ENCODE assay signal across 18 cellular contexts in the genomic region with DNA sequence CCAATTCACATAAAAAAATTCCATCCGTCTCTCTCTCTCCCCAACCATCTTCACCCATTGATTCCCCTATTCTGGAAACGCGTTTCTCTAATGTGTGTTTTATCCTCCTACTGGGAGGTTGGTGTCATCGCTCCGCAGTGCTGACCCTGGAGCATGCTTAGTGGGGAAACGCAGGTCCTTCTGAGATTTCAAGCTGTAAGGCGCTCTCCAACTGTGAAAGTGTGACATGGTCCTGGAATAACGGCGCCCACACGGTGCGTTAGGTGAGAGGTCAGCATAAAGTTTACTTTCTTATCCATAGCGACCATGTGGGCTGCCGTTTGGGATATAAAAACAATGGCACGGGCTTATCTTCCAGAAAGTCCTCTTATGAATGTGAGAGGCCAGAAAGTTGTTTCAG.
A peak's percentile ranks its signal among the peaks of the same experiment; 100 is the strongest.
DNase-seq lines count a peak whose midpoint lies in the region; ATAC-seq and TF ChIP-seq lines count a peak whose summit lies in the region.
"Had no signal": no experiment of that assay in that cellular context is flagged by ENCODE, and none has a peak within 500 bp of the region (broad histone marks: within the 10 kb centered on the region; RNA-seq: fewer than 3 reads in every experiment).

No MANE protein-coding gene starts in this region.

- H3K79me1 ChIP-seq in H9 (ENCODE audit: insufficient read depth, low read depth, low read length, poor library complexity, severe bottlenecking), result no peaks in the 10 kb centered on the region

- no peak overlapping the region for H3K56ac ChIP-seq in H9 (ENCODE audit: insufficient read length, low read depth, low read length)

- H3K36me3 Mint-ChIP-seq in H9 (ENCODE audit: insufficient read depth in 1 of 3, low read depth in 3 of 3), result peaks cover 6 to 19% (median 12%) of the 10 kb centered on the region in 3 experiments

- H3K79me2 ChIP-seq in H9 (ENCODE audit: insufficient read depth, low read length), result no peaks in the 10 kb centered on the region

- H4K20me1 ChIP-seq in H9 (ENCODE audit: control insufficient read depth, insufficient read depth, insufficient read length), result no peaks in the 10 kb centered on the region

- no peak overlapping the region for H2BK5ac ChIP-seq in H9 (ENCODE audit: insufficient read length, low read length)

- no peaks in the 10 kb centered on the region for H3K27me3 Mint-ChIP-seq in H9 (ENCODE audit: low read depth)

- H3K4me2 ChIP-seq in H9 (ENCODE audit: insufficient read depth, insufficient read length, low read length), result no peak overlapping the region
- H3K4me2 ChIP-seq: A549 had no signal

- no peaks in the 10 kb centered on the region for H3K9me3 ChIP-seq in H9 (ENCODE audit: control insufficient read depth, low read depth, low read length)
- H3K9me3 ChIP-seq in sigmoid colon, result no peaks in the 10 kb centered on the region
- H3K9me3 ChIP-seq: A549, MG63 had no signal

- H3K27me3 ChIP-seq in H9 (ENCODE audit: insufficient read depth, low read length), result no peaks in the 10 kb centered on the region
- no peaks in the 10 kb centered on the region for H3K27me3 ChIP-seq in sigmoid colon
- H3K27me3 ChIP-seq: MG63 had no signal

- H4K5ac ChIP-seq in H9 (ENCODE audit: insufficient read length, low read depth, low read length), result no peak overlapping the region

- intact Hi-C loops in sigmoid colon (cut with DNase I), result no loop called here

- H3K23ac ChIP-seq in H9 (ENCODE audit: insufficient read length, low read depth, low read length), result no peak overlapping the region

- H2AK5ac ChIP-seq in H9 (ENCODE audit: insufficient read length, low read length), result no peak overlapping the region

- H3K4me1 ChIP-seq in H9 (ENCODE audit: insufficient read depth, low read length) (no peaks in the 10 kb centered on the region), sigmoid colon (no peaks in the 10 kb centered on the region)
- H3K4me1 ChIP-seq: A549 had no signal

- no peak overlapping the region for H3K18ac ChIP-seq in H9 (ENCODE audit: insufficient read length, low read depth, low read length)

- 100% methylated on average over 1 of the region's 14 CpGs for WGBS in H9 (ENCODE audit: extremely low coverage, insufficient read length, low lambda C conversion rate)
- 91 to 93% methylated on average over 14 of the region's 14 CpGs for WGBS in sigmoid colon, 2 donors

- peak overlapping the region in 2 of 3 experiments; percentile 1 to 83; a peak in 1 of 7 replicates for H3K27ac Mint-ChIP-seq in H9

- H3K14ac ChIP-seq in H9 (ENCODE audit: insufficient read depth, low read length), result no peak overlapping the region

- H3K9me3 Mint-ChIP-seq in H9, result no peaks in the 10 kb centered on the region; a peak in 1 of 5 replicates

- no peak for ATAC-seq in omental fat pad (ENCODE audit: low FRiP score)
- ATAC-seq: A549, GM12878 had no signal

- H3K4me1 Mint-ChIP-seq in H9, result peaks cover 8 to 10% of the 10 kb centered on the region in 2 experiments

- no peak for TF ChIP-seq EP300 in sigmoid colon (IDR thresholded peaks at IDR 0.05)

- no peak overlapping the region for H4K91ac ChIP-seq in H9 (ENCODE audit: insufficient read length, low read depth, low read length)

- H2BK20ac ChIP-seq in H9 (ENCODE audit: low read depth, low read length, poor library complexity, severe bottlenecking), result no peak overlapping the region

- DNase-seq in H9, result no peak
- peak in 1 of 2 donors; percentile 13 for DNase-seq in cardiac fibroblast (ENCODE audit: low read depth in 2 of 2)
- peak; percentile 14 for DNase-seq in fibroblast of peridontal ligament (ENCODE audit: extremely low read depth)
- DNase-seq in sigmoid colon, result no peak
- no peak for DNase-seq in NCI-H69 (lab: John Stamatoyannopoulos, UW)
- DNase-seq in omental fat pad (ENCODE audit: low spot score), result no peak
- no peak for DNase-seq in HCEC 1CT
- no peak for DNase-seq in NCI-H524 treated with DMSO at 0.1 percent for 48 hours (lab: John Stamatoyannopoulos, UW)
- DNase-seq: C1 segment of cervical spinal cord, GDM1, IMR-90, Karpas-422, MG63, NCI-H1092, NCI-H2081 treated with DMSO at 0.1 percent for 48 hours, NCI-H510A had no signal

- no peak overlapping the region for H2AFZ ChIP-seq in H9 (ENCODE audit: low read length)

- H3K4ac ChIP-seq in H9 (ENCODE audit: low read depth, low read length), result no peak overlapping the region

- no peaks in the 10 kb centered on the region for H3K23me2 ChIP-seq in H9 (ENCODE audit: insufficient read length, low read depth, low read length, poor library complexity, severe bottlenecking)

- TF ChIP-seq POLR2A in sigmoid colon (IDR thresholded peaks at IDR 0.05), result no peak

- H3K36me3 ChIP-seq in sigmoid colon, result no peaks in the 10 kb centered on the region
- H3K36me3 ChIP-seq: MG63 had no signal

- no peak overlapping the region for H2BK120ac ChIP-seq in H9 (ENCODE audit: low read depth, low read length, poor library complexity, severe bottlenecking)

- H2BK15ac ChIP-seq in H9 (ENCODE audit: low read depth, low read length), result no peak overlapping the region

- H4K8ac ChIP-seq in H9 (replicated peaks; ENCODE audit: insufficient read length, low read depth, low read length), result no peak overlapping the region

- H2BK12ac ChIP-seq in H9 (ENCODE audit: insufficient read length, low read depth, low read length), result no peak overlapping the region

- H3K4me3 Mint-ChIP-seq in H9, result no peak overlapping the region

- H3K9ac ChIP-seq in H9 (ENCODE audit: extremely low read depth, insufficient read length, low read length), result no peak overlapping the region

- TF ChIP-seq CTCF in H9 (conservative IDR thresholded peaks at IDR 0.05), result 0 out of 3 replicates have a peak, but pooled peaks have one; percentile 10
- TF ChIP-seq CTCF in cardiac fibroblast (IDR thresholded peaks at IDR 0.05; ENCODE audit: low read depth, low read length), result peak; percentile 8
- TF ChIP-seq CTCF in sigmoid colon (IDR thresholded peaks at IDR 0.05), result no peak
- no peak for TF ChIP-seq CTCF in omental fat pad (IDR thresholded peaks at IDR 0.05)

- no peak overlapping the region for H3T11ph ChIP-seq in H9 (ENCODE audit: low read length)

- H3K4me3 ChIP-seq in cardiac fibroblast (replicated peaks in 1 of 2; ENCODE audit: low read depth in 2 of 2, low read length in 2 of 2) (no peak overlapping the region), sigmoid colon (peak overlapping the region in 3 of 4 donors; percentile 23 to 38 (median 32))
- H3K4me3 ChIP-seq: A549, GM12878, MG63 had no signal

- no peak overlapping the region for H3K27ac ChIP-seq in H9 (ENCODE audit: insufficient read length, low read depth, low read length)
- H3K27ac ChIP-seq in sigmoid colon, result peak overlapping the region in 2 of 4 donors; percentile 20 to 57
- H3K27ac ChIP-seq: A549 had no signal

Comparison
In these comparisons a context has a peak if more than half of its experiments do, and no peak if none do; other contexts are left out.
1. CTCF ChIP-seq: peak in H9 (single experiment) and cardiac fibroblast (single experiment); none in sigmoid colon (0 of 4) and omental fat pad (0 of 3).
2. H3K4me3 ChIP-seq: peak in sigmoid colon (3 of 4); none in cardiac fibroblast (0 of 2).